8 cellular contexts compared by ENCODE assay signal in the genomic region with DNA sequence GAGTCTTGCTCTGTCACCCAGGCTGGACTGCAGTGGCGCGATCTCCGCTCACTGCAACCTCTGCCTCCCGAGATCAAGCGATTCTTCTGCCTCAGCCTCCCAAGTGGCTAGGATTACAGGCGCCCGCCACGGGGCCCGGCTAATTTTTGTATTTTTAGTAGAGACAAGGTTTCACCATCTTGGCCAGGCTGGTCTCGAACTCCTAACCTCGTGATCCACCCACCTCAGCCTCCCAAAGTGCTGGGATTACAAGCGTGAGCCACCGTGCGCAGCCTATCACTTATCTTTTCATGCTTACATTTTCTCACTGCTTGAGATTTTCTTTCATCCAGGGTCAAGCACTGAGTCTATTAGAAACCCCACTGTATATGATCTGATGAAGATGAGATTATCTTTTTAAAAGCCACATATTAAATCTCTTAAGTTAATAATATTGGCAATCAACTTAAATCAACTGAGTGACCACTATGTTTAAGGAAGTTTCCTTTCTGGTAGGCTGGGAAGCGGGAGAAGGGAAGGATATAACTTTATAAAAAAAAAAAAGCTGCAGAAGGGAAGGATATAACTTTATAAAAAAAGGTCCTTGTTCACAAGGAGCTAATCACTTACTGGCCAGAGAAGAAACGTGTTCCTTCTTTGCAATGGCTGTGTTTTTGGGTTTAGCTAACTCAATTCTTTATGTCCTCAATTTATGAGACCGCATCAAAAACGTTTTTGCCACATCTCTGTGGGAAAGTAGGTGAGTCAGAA. TPM values are rescaled to one million over a fixed set of nuclear protein-coding genes. Genes with fewer than 3 reads are reported as not detected.
A peak's percentile ranks its signal among the peaks of the same experiment; 100 is the strongest.
DNase-seq lines count a peak whose midpoint lies in the region; ATAC-seq, FAIRE-seq and TF ChIP-seq lines count a peak whose summit lies in the region.

No MANE protein-coding gene starts in this region.

- peak overlapping the region; percentile 99 for H3K27ac ChIP-seq in C4-2B
- H3K27ac ChIP-seq in KOPT-K1 (ENCODE audit: low read depth, low read length, poor library complexity, severe bottlenecking) = peak overlapping the region; percentile 98
- H3K27ac ChIP-seq in body of pancreas = peak overlapping the region in 3 of 4 donors; percentile 97 to 99 (median 98)

- no peak overlapping the region for H3K4me3 ChIP-seq in body of pancreas

- peaks cover 43% of the 10 kb centered on the region for H3K4me1 ChIP-seq in body of pancreas

- DNase-seq in body of pancreas (no peak), NCI-H2227 treated with DMSO at 0.1 percent for 48 hours (lab: John Stamatoyannopoulos, UW) (no peak), HTR-8/SVneo (ENCODE audit: insufficient read length, low spot score) (no peak), GF-D8 (lab: John Stamatoyannopoulos, UW) (no peak)

- H3K4me1 Mint-ChIP-seq in nephron = peaks cover 25% of the 10 kb centered on the region

- H3K4me3 Mint-ChIP-seq in nephron = peak overlapping the region; percentile 96 to 100 (median 100)

- H3K27ac Mint-ChIP-seq in nephron = peak overlapping the region; percentile 95 to 100 (median 99)

- H3K27me3 Mint-ChIP-seq in nephron (ENCODE audit: low read depth) = peaks cover 3% of the 10 kb centered on the region

- no peak for FAIRE-seq in HTR-8/SVneo (lab: Jason Lieb, UNC)

- 78 to 82% methylated on average over 18 of the region's 18 CpGs for WGBS in body of pancreas, 2 donors

- no peak for TF ChIP-seq POLR2A in body of pancreas (IDR thresholded peaks at IDR 0.05)

- no peak for ATAC-seq in body of pancreas
- ATAC-seq in GM21737 (IDR thresholded peaks at IDR 0.05; ENCODE audit: unreplicated experiment) = no peak

- H3K9me3 ChIP-seq in KOPT-K1 (ENCODE audit: insufficient read depth, low read length, poor library complexity, severe bottlenecking) (no peaks in the 10 kb centered on the region), body of pancreas (no peaks in the 10 kb centered on the region)

- no peaks in the 10 kb centered on the region for H3K27me3 ChIP-seq in body of pancreas

- H3K36me3 Mint-ChIP-seq in nephron (ENCODE audit: low read depth) = peaks cover 21% of the 10 kb centered on the region

- H3K36me3 ChIP-seq in KOPT-K1 (ENCODE audit: insufficient read depth, low read length) (peaks cover 20% of the 10 kb centered on the region), body of pancreas (replicated peaks in 1 of 2; ENCODE audit: insufficient read depth in 1 of 2, low read depth in 2 of 2) (peaks cover 0 to 2% of the 10 kb centered on the region in 2 donors)

- intact Hi-C loops in body of pancreas (cut with DNase I) = no loop called here

- TF ChIP-seq CTCF in C4-2B (conservative IDR thresholded peaks at IDR 0.05) (no peak), body of pancreas (IDR thresholded peaks at IDR 0.05) (no peak), nephron (IDR thresholded peaks at IDR 0.05; ENCODE audit: unreplicated experiment in 3 of 3) (no peak)

- H3K9me3 Mint-ChIP-seq in nephron = no peaks in the 10 kb centered on the region

RNA-seq across cellular contexts. Expression of gene MDM2, which starts 1.3 kb away (rescaled TPM):
- total RNA-seq in body of pancreas = 10 to 100 TPM; 54.1 to 93.4 TPM
